In genomic region chr9:89779416-89779815, GRCh38 we compare ENCODE assay signal across 16 cellular contexts.
DNase-seq lines count a peak whose midpoint lies in the region; ATAC-seq and TF ChIP-seq lines count a peak whose summit lies in the region.
"Had no signal": no experiment of that assay in that cellular context is flagged by ENCODE, and none has a peak within 500 bp of the region (broad histone marks: within the 10 kb centered on the region; RNA-seq: fewer than 3 reads in every experiment).

No MANE protein-coding gene starts in this region.

- 77% methylated on average over 5 of the region's 5 CpGs for WGBS in hepatocyte (ENCODE audit: low lambda C conversion rate, missing lambda C conversion rate)

- TF ChIP-seq CTCF in AG10803 (conservative IDR thresholded peaks at IDR 0.05; ENCODE audit: low read length) (no peak), GM23338 (conservative IDR thresholded peaks at IDR 0.05; ENCODE audit: low read depth in 2 of 2) (no peak), hepatocyte (IDR thresholded peaks at IDR 0.05; ENCODE audit: poor library complexity) (no peak), vagina (IDR thresholded peaks at IDR 0.05) (no peak), WTC11 (IDR thresholded peaks at IDR 0.05) (no peak)

- no peaks in the 10 kb centered on the region for H3K36me3 ChIP-seq in GM23338 (ENCODE audit: insufficient read depth)
- no peaks in the 10 kb centered on the region for H3K36me3 ChIP-seq in hepatocyte (replicated peaks; ENCODE audit: insufficient read depth, low read depth)
- H3K36me3 ChIP-seq in vagina: no peaks in the 10 kb centered on the region
- H3K36me3 ChIP-seq: BLaER1 had no signal

- no peak overlapping the region for H3K4me3 ChIP-seq in AG10803 (ENCODE audit: low read length)
- H3K4me3 ChIP-seq in GM23338: no peak overlapping the region
- H3K4me3 ChIP-seq in hepatocyte: no peak overlapping the region
- no peak overlapping the region for H3K4me3 ChIP-seq in vagina
- H3K4me3 ChIP-seq: A549, BLaER1 had no signal

- H3K36me3 Mint-ChIP-seq in GM23338 (ENCODE audit: low read depth) (no peaks in the 10 kb centered on the region), WTC11 (no peaks in the 10 kb centered on the region)
- H3K36me3 Mint-ChIP-seq: CD8-positive, alpha-beta memory T cell had no signal

- H3K27me3 ChIP-seq in GM23338 (ENCODE audit: insufficient read depth): no peaks in the 10 kb centered on the region
- H3K27me3 ChIP-seq in hepatocyte: no peaks in the 10 kb centered on the region
- H3K27me3 ChIP-seq in vagina: no peaks in the 10 kb centered on the region
- H3K27me3 ChIP-seq: BLaER1 had no signal

- CTCF ChIA-PET in WTC11 (lab: Charles Lee): no interaction called here

- no peaks in the 10 kb centered on the region for H3K4me1 ChIP-seq in GM23338 (ENCODE audit: insufficient read depth)
- H3K4me1 ChIP-seq in hepatocyte (ENCODE audit: insufficient read depth): peaks cover 35% of the 10 kb centered on the region
- H3K4me1 ChIP-seq in vagina: peaks cover 14% of the 10 kb centered on the region
- H3K4me1 ChIP-seq: A549 had no signal

- H3K27ac Mint-ChIP-seq in GM23338: no peak overlapping the region
- no peak overlapping the region for H3K27ac Mint-ChIP-seq in WTC11
- H3K27ac Mint-ChIP-seq: CD8-positive, alpha-beta memory T cell; HFFc6; IgD-negative memory B cell had no signal

- H3K9me3 ChIP-seq in hepatocyte (ENCODE audit: low read depth) (no peaks in the 10 kb centered on the region), vagina (no peaks in the 10 kb centered on the region)
- H3K9me3 ChIP-seq: A549, BLaER1 had no signal

- no peak overlapping the region for H3K27ac ChIP-seq in GM23338 (ENCODE audit: low read depth)
- peak overlapping the region; percentile 91 for H3K27ac ChIP-seq in hepatocyte
- H3K27ac ChIP-seq in vagina: peak overlapping the region; percentile 39
- H3K27ac ChIP-seq: A549 had no signal

- H3K4me1 Mint-ChIP-seq in GM23338 (no peaks in the 10 kb centered on the region), WTC11 (peaks cover 3% of the 10 kb centered on the region; the same call in 1 of the 2 replicates)
- H3K4me1 Mint-ChIP-seq: CD8-positive, alpha-beta memory T cell had no signal

- H3K4me2 ChIP-seq in GM23338: no peak overlapping the region
- H3K4me2 ChIP-seq in hepatocyte: no peak overlapping the region
- H3K4me2 ChIP-seq: A549 had no signal

- POLR2A ChIA-PET in WTC11 (lab: Charles Lee): no interaction called here

- H3K27me3 Mint-ChIP-seq in GM23338 (ENCODE audit: insufficient read depth, low read depth, poor library complexity): peaks cover 3% of the 10 kb centered on the region
- H3K27me3 Mint-ChIP-seq in WTC11 (ENCODE audit: low read depth): peaks cover 3% of the 10 kb centered on the region; the same call in 1 of the 2 replicates

- no peak for ATAC-seq in GM23338
- ATAC-seq in WTC11: no peak
- ATAC-seq in GM18505 (IDR thresholded peaks at IDR 0.05; ENCODE audit: unreplicated experiment): no peak
- ATAC-seq: A549 had no signal

- H3K9me3 Mint-ChIP-seq in GM23338 (no peaks in the 10 kb centered on the region), WTC11 (no peaks in the 10 kb centered on the region)
- H3K9me3 Mint-ChIP-seq: CD8-positive, alpha-beta memory T cell; IgD-negative memory B cell had no signal

- H3K79me2 ChIP-seq in GM23338 (replicated peaks; ENCODE audit: insufficient read depth) (no peaks in the 10 kb centered on the region), hepatocyte (no peaks in the 10 kb centered on the region)

- intact Hi-C loops in vagina (cut with DNase I): no loop called here

- H2AFZ ChIP-seq in GM23338: peak overlapping the region; percentile 83; the same call in 1 of the 2 replicates
- no peak overlapping the region for H2AFZ ChIP-seq in hepatocyte

- H4K20me1 ChIP-seq in GM23338 (replicated peaks; ENCODE audit: insufficient read depth) (no peaks in the 10 kb centered on the region), hepatocyte (ENCODE audit: insufficient read depth, poor library complexity, severe bottlenecking) (no peaks in the 10 kb centered on the region)
- H4K20me1 ChIP-seq: BLaER1 had no signal

- H3K4me3 Mint-ChIP-seq in GM23338: no peak overlapping the region
- no peak overlapping the region for H3K4me3 Mint-ChIP-seq in WTC11
- H3K4me3 Mint-ChIP-seq: CD8-positive, alpha-beta memory T cell; HFFc6 had no signal

- no peak for TF ChIP-seq POLR2A in vagina (IDR thresholded peaks at IDR 0.05)
- no peak for TF ChIP-seq POLR2A in GM18505 (IDR thresholded peaks at IDR 0.05; ENCODE audit: borderline replicate concordance, extremely low read depth, insufficient read depth, insufficient read length)

- peak; percentile 39 for DNase-seq in AG10803 (ENCODE audit: low read depth)
- DNase-seq in GM23338 (ENCODE audit: low spot score): no peak
- DNase-seq in hepatocyte (ENCODE audit: low spot score): no peak
- DNase-seq in vagina (ENCODE audit: extremely low spot score in 2 of 2): no peak
- no peak for DNase-seq in WTC11 (ENCODE audit: low spot score)
- DNase-seq: AML-193; CD8-positive, alpha-beta memory T cell; DMS53; GF-D8; HCEC 1CT; HFFc6; KG1 had no signal

- H3K9me2 ChIP-seq in GM23338 (ENCODE audit: insufficient read depth): no peaks in the 10 kb centered on the region
- H3K9me2 ChIP-seq in hepatocyte (replicated peaks; ENCODE audit: insufficient read depth): no peaks in the 10 kb centered on the region

- no peaks in the 10 kb centered on the region for H3F3A ChIP-seq in GM23338 (replicated peaks; ENCODE audit: low read depth)

TF ChIP-seq in GM23338, 12 proteins besides CTCF, POLR2A, EP300 and RAD21 (continues in another document):
- TF ChIP-seq POLR2AphosphoS5 (IDR thresholded peaks at IDR 0.05; ENCODE audit: low read depth): no peak
- no peak for TF ChIP-seq NANOG (IDR thresholded peaks at IDR 0.05; ENCODE audit: borderline replicate concordance)
- TF ChIP-seq EZH2phosphoT487 (IDR thresholded peaks at IDR 0.05; ENCODE audit: unreplicated experiment): no peak
- no peak for TF ChIP-seq CREB1 (CRISPR knock-in tag; IDR thresholded peaks at IDR 0.05; ENCODE audit: low read depth)
- TF ChIP-seq ZNF331 (CRISPR knock-in tag; IDR thresholded peaks at IDR 0.05; ENCODE audit: low read depth): no peak
- TF ChIP-seq JUNB (IDR thresholded peaks at IDR 0.05; ENCODE audit: unreplicated experiment): no peak
- TF ChIP-seq ETS1 (IDR thresholded peaks at IDR 0.05): no peak
- no peak for TF ChIP-seq ZNF114 (CRISPR knock-in tag; IDR thresholded peaks at IDR 0.05)
- TF ChIP-seq STAT1 (IDR thresholded peaks at IDR 0.05; ENCODE audit: unreplicated experiment): no peak

TF ChIP-seq in WTC11, 78 proteins besides CTCF, POLR2A, EP300 and RAD21:
- TF ChIP-seq ZNF138 (CRISPR knock-in tag; conservative IDR thresholded peaks at IDR 0.05): no peak
- TF ChIP-seq ERG (CRISPR knock-in tag; IDR thresholded peaks at IDR 0.05): no peak
